16 cellular contexts compared by ENCODE assay signal in the genomic region with DNA sequence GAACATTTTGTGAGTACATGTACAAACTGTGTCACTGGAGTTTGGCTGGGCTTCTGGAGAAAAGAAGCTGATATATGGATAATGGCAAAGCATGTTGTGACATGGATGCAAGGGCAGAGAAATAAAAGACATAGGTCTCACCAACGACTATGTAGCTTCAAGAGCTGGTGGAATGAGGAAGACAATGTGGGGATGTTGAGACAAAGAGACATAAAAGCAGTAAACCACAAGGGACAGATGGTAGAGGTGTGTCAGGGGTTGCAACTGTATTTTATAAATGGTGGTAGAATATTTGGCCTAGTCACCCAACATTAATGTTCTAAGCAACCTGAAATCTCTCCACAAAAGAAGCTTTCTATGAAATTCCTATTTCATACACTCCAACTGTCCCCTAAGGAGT.
"Had no signal": no experiment of that assay in that cellular context is flagged by ENCODE, and none has a peak within 500 bp of the region (broad histone marks: within the 10 kb centered on the region; RNA-seq: fewer than 3 reads in every experiment).

No MANE protein-coding gene starts in this region.

- H3K27me3 ChIP-seq: heart right ventricle, right atrium auricular region had no signal

- H3K9me3 ChIP-seq: heart right ventricle, right atrium auricular region, thoracic aorta had no signal

- H3K4me1 ChIP-seq: heart right ventricle, right atrium auricular region had no signal

- DNase-seq: activated CD4-positive, alpha-beta T cell treated with anti-CD3 and anti-CD28 coated beads, Interleukin-2, amount 50 U/mL, for 1 hour; activated CD4-positive, CD25-positive, alpha-beta regulatory T cell treated with anti-CD3 and anti-CD28 coated beads, Interleukin-2, amount 50 U/mL, for 72 hours; activated CD8-positive, alpha-beta memory T cell treated with anti-CD3 and anti-CD28 coated beads, Interleukin-2, amount 50 U/mL, for 4 hours; activated effector memory CD4-positive, alpha-beta T cell treated with Interleukin-2 at 50 U/mL for 16 hours; activated naive CD4-positive, alpha-beta T cell treated with anti-CD3 and anti-CD28 coated beads, Interleukin-2, amount 10 ng/mL, durations not matched to agents 7 days and 5 days; activated T-cell treated with anti-CD3 and anti-CD28 coated beads, Interleukin-2, amount 50 U/mL, for 4 hours; aorta; cerebellar nuclear complex; cortex of kidney; heart right ventricle; left ventricle myocardium superior; stimulated activated CD4-positive, alpha-beta T cell treated with anti-CD3 and anti-CD28 coated beads, Interleukin-4, amount 100 ng/mL, for 4 hours; T-helper 2 cell had no signal

- H3K4me3 ChIP-seq: heart right ventricle, right atrium auricular region, thoracic aorta had no signal

- H3K27ac ChIP-seq: heart right ventricle, right atrium auricular region, thoracic aorta, VCaP had no signal

- H3K36me3 ChIP-seq: heart right ventricle, right atrium auricular region, thoracic aorta had no signal
